20 cellular contexts compared by ENCODE assay signal in genomic region chr14:23910876-23911210, GRCh38. TPM values are rescaled to one million over a fixed set of nuclear protein-coding genes. Genes with fewer than 3 reads are reported as not detected.
DNase-seq lines count a peak whose midpoint lies in the region; ATAC-seq and TF ChIP-seq lines count a peak whose summit lies in the region.
"Had no signal": no experiment of that assay in that cellular context is flagged by ENCODE, and none has a peak within 500 bp of the region (broad histone marks: within the 10 kb centered on the region; RNA-seq: fewer than 3 reads in every experiment).

No MANE protein-coding gene starts in this region.

- no TSS peak for BruUV-seq in OCI-LY7 (replicated peaks; lab: Mats Ljungman, UMichigan)

- POLR2A ChIA-PET in activated CD8-positive, alpha-beta T cell treated with anti-CD3 and anti-CD28 coated beads for 36 hours (lab: Charles Lee): no interaction called here
- POLR2A ChIA-PET in activated CD8-positive, alpha-beta T cell treated with anti-CD3 and anti-CD28 coated beads, Interleukin-2, amount 10 ng/mL, durations not matched to agents 7 days and 5 days (lab: Charles Lee): no interaction called here
- POLR2A ChIA-PET in OCI-LY7 (lab: Charles Lee): interaction anchor here (0.6 kb wide), 2 partner anchors 206 to 318 kb away, joined by 3 read pairs; no protein-coding TSS in a partner anchor

- no peaks in the 10 kb centered on the region for H3K9me2 ChIP-seq in OCI-LY7 (ENCODE audit: insufficient read depth, low read length)

- H3K9me3 ChIP-seq in OCI-LY7 (ENCODE audit: low read length): no peaks in the 10 kb centered on the region
- peaks cover 2% of the 10 kb centered on the region for H3K9me3 ChIP-seq in WERI-Rb-1 (ENCODE audit: severe bottlenecking)
- H3K9me3 ChIP-seq in lung (ENCODE audit: control insufficient read depth in 2 of 2, insufficient read depth in 1 of 2, low read length in 1 of 2): no peaks in the 10 kb centered on the region
- H3K9me3 ChIP-seq: BLaER1, Peyer's patch had no signal

- H4K20me1 ChIP-seq in OCI-LY7 (ENCODE audit: insufficient read depth, low read length): no peaks in the 10 kb centered on the region
- H4K20me1 ChIP-seq: BLaER1 had no signal

- H3K36me3 ChIP-seq in OCI-LY7 (ENCODE audit: insufficient read depth, low read length) (no peaks in the 10 kb centered on the region), WERI-Rb-1 (no peaks in the 10 kb centered on the region), lung (ENCODE audit: control insufficient read depth in 2 of 2, insufficient read depth in 2 of 2, low read length in 2 of 2) (no peaks in the 10 kb centered on the region)
- H3K36me3 ChIP-seq: BLaER1, Peyer's patch had no signal

- WGBS in lung, 2 donors: 79 to 88% methylated on average over 3 of the region's 3 CpGs
- 89 to 91% methylated on average over 3 of the region's 3 CpGs for WGBS in lower leg skin, 2 donors

- H3K4me3 ChIP-seq in OCI-LY7 (ENCODE audit: low read depth, low read length, poor library complexity, severe bottlenecking) (no peak overlapping the region), WERI-Rb-1 (ENCODE audit: low read depth, low read length) (no peak overlapping the region), lung (no peak overlapping the region), lower leg skin (ENCODE audit: low read depth, poor library complexity, severe bottlenecking) (no peak overlapping the region)
- H3K4me3 ChIP-seq: BLaER1, GM12878, GM23338, Peyer's patch had no signal

- H3K27me3 ChIP-seq in WERI-Rb-1 (ENCODE audit: insufficient read depth, low read depth, severe bottlenecking) (no peaks in the 10 kb centered on the region), lung (ENCODE audit: control insufficient read depth, insufficient read depth) (no peaks in the 10 kb centered on the region)
- H3K27me3 ChIP-seq: BLaER1, Peyer's patch had no signal

- DNase-seq in activated CD8-positive, alpha-beta T cell treated with anti-CD3 and anti-CD28 coated beads for 36 hours: no peak
- no peak for DNase-seq in activated CD8-positive, alpha-beta T cell treated with anti-CD3 and anti-CD28 coated beads, Interleukin-2, amount 10 ng/mL, durations not matched to agents 7 days and 5 days
- DNase-seq in OCI-LY7 (ENCODE audit: low spot score): no peak
- no peak for DNase-seq in WERI-Rb-1
- DNase-seq in lung (ENCODE audit: low spot score): peak; percentile 7
- no peak for DNase-seq in kidney glomerular epithelial cell (lab: John Stamatoyannopoulos, UW)
- no peak for DNase-seq in lower leg skin (ENCODE audit: low spot score in 2 of 2)
- DNase-seq: DMS 273 treated with DMSO at 0.1 percent for 48 hours, DMS79, GDM1, NCI-H1048, NCI-H1417 treated with DMSO at 0.1 percent for 48 hours, NCI-H446 treated with DMSO at 0.1 percent for 48 hours, T-helper 1 cell had no signal

- intact Hi-C loops in activated CD8-positive, alpha-beta T cell treated with anti-CD3 and anti-CD28 coated beads for 36 hours (cut with micrococcal nuclease): loop anchor here (10.0 kb wide), 1 partner anchor 276 kb away; the partner anchor contains the start of gene DHRS2
- intact Hi-C loops in OCI-LY7 (cut with micrococcal nuclease; ENCODE audit: unreplicated experiment): no loop called here
- intact Hi-C loops in lower leg skin (cut with DNase I; ENCODE audit: low total_unique reads): no loop called here

- no peak for ATAC-seq in activated CD8-positive, alpha-beta T cell treated with anti-CD3 and anti-CD28 coated beads for 36 hours
- no peak for ATAC-seq in activated CD8-positive, alpha-beta T cell treated with anti-CD3 and anti-CD28 coated beads, Interleukin-2, amount 10 ng/mL, durations not matched to agents 7 days and 5 days
- no peak for ATAC-seq in lung (ENCODE audit: insufficient read depth, low FRiP score)
- ATAC-seq in GM21367 (IDR thresholded peaks at IDR 0.05; ENCODE audit: unreplicated experiment): no peak

- CTCF ChIA-PET in activated CD8-positive, alpha-beta T cell treated with anti-CD3 and anti-CD28 coated beads for 36 hours (lab: Charles Lee): interaction anchor here (0.6 to 4.6 kb wide), 23 partner anchors 13 to 322 kb away, joined by 3 to 39 read pairs (median 4); no protein-coding TSS in a partner anchor
- CTCF ChIA-PET in activated CD8-positive, alpha-beta T cell treated with anti-CD3 and anti-CD28 coated beads, Interleukin-2, amount 10 ng/mL, durations not matched to agents 7 days and 5 days (lab: Charles Lee): interaction anchor here (0.7 to 3.0 kb wide), 18 partner anchors 11 to 322 kb away, joined by 3 to 21 read pairs (median 4); no protein-coding TSS in a partner anchor
- CTCF ChIA-PET in OCI-LY7 (lab: Charles Lee; ENCODE audit: unreplicated experiment): interaction anchor here (1.0 kb wide), 1 partner anchor 278 kb away, joined by 4 read pairs; no protein-coding TSS in a partner anchor

- no peak overlapping the region for H3K27ac ChIP-seq in OCI-LY7 (ENCODE audit: low read depth, low read length, poor library complexity, severe bottlenecking)
- peak overlapping the region; percentile 91 for H3K27ac ChIP-seq in WERI-Rb-1
- H3K27ac ChIP-seq in lung (ENCODE audit: low read depth in 1 of 2, low read length in 1 of 2): no peak overlapping the region
- H3K27ac ChIP-seq: BLaER1, Peyer's patch had no signal

- no peak overlapping the region for H3K4me3 Mint-ChIP-seq in activated CD8-positive, alpha-beta T cell treated with anti-CD3 and anti-CD28 coated beads for 36 hours
- no peak overlapping the region for H3K4me3 Mint-ChIP-seq in activated CD8-positive, alpha-beta T cell treated with anti-CD3 and anti-CD28 coated beads, Interleukin-2, amount 10 ng/mL, durations not matched to agents 7 days and 5 days
- H3K4me3 Mint-ChIP-seq: CD4-positive, alpha-beta memory T cell; GM23338 had no signal

- TF ChIP-seq CTCF in activated CD8-positive, alpha-beta T cell treated with anti-CD3 and anti-CD28 coated beads for 36 hours (IDR thresholded peaks at IDR 0.05): peak; percentile 17
- 0 out of 2 replicates have a peak, but pooled peaks have one; percentile 20 for TF ChIP-seq CTCF in OCI-LY7 (conservative IDR thresholded peaks at IDR 0.05; ENCODE audit: low read length)
- TF ChIP-seq CTCF in WERI-Rb-1 (IDR thresholded peaks at IDR 0.05; ENCODE audit: low read depth, low read length): no peak
- no peak for TF ChIP-seq CTCF in lung (IDR thresholded peaks at IDR 0.05; ENCODE audit: control extremely low read depth, extremely low read depth)
- TF ChIP-seq CTCF in lower leg skin (IDR thresholded peaks at IDR 0.05): no peak

- no peak for TF ChIP-seq POLR2A in lower leg skin (IDR thresholded peaks at IDR 0.05)

- no peak overlapping the region for H3K4me2 ChIP-seq in OCI-LY7 (ENCODE audit: low read length)
- H3K4me2 ChIP-seq: BLaER1, GM23338 had no signal

- H3K4me1 ChIP-seq in OCI-LY7 (ENCODE audit: insufficient read depth, low read length, poor library complexity, severe bottlenecking) (no peaks in the 10 kb centered on the region), lung (ENCODE audit: control insufficient read depth in 2 of 2, insufficient read depth in 2 of 2, low read length in 2 of 2) (no peaks in the 10 kb centered on the region)
- H3K4me1 ChIP-seq: BLaER1, Peyer's patch had no signal

- H3K36me3 Mint-ChIP-seq in activated CD8-positive, alpha-beta T cell treated with anti-CD3 and anti-CD28 coated beads for 36 hours (ENCODE audit: low read depth): no peaks in the 10 kb centered on the region
- H3K36me3 Mint-ChIP-seq in activated CD8-positive, alpha-beta T cell treated with anti-CD3 and anti-CD28 coated beads, Interleukin-2, amount 10 ng/mL, durations not matched to agents 7 days and 5 days (ENCODE audit: low read depth): no peaks in the 10 kb centered on the region
- H3K36me3 Mint-ChIP-seq: CD4-positive, alpha-beta memory T cell had no signal

- no peaks in the 10 kb centered on the region for H3K4me1 Mint-ChIP-seq in activated CD8-positive, alpha-beta T cell treated with anti-CD3 and anti-CD28 coated beads for 36 hours (ENCODE audit: low read depth)
- H3K4me1 Mint-ChIP-seq in activated CD8-positive, alpha-beta T cell treated with anti-CD3 and anti-CD28 coated beads, Interleukin-2, amount 10 ng/mL, durations not matched to agents 7 days and 5 days (ENCODE audit: low read depth): no peaks in the 10 kb centered on the region
- H3K4me1 Mint-ChIP-seq: CD4-positive, alpha-beta memory T cell had no signal

- no peaks in the 10 kb centered on the region for H3K9me3 Mint-ChIP-seq in activated CD8-positive, alpha-beta T cell treated with anti-CD3 and anti-CD28 coated beads for 36 hours
- no peaks in the 10 kb centered on the region for H3K9me3 Mint-ChIP-seq in activated CD8-positive, alpha-beta T cell treated with anti-CD3 and anti-CD28 coated beads, Interleukin-2, amount 10 ng/mL, durations not matched to agents 7 days and 5 days (ENCODE audit: insufficient read depth)
- H3K9me3 Mint-ChIP-seq: CD4-positive, alpha-beta memory T cell had no signal

- H3K27me3 Mint-ChIP-seq in activated CD8-positive, alpha-beta T cell treated with anti-CD3 and anti-CD28 coated beads for 36 hours: peaks cover 9% of the 10 kb centered on the region
- peaks cover 18% of the 10 kb centered on the region for H3K27me3 Mint-ChIP-seq in activated CD8-positive, alpha-beta T cell treated with anti-CD3 and anti-CD28 coated beads, Interleukin-2, amount 10 ng/mL, durations not matched to agents 7 days and 5 days (ENCODE audit: low read depth)

- H3K79me2 ChIP-seq in OCI-LY7 (ENCODE audit: insufficient read depth, low read depth, low read length): no peaks in the 10 kb centered on the region

- no peak overlapping the region for H3K27ac Mint-ChIP-seq in activated CD8-positive, alpha-beta T cell treated with anti-CD3 and anti-CD28 coated beads for 36 hours
- H3K27ac Mint-ChIP-seq in activated CD8-positive, alpha-beta T cell treated with anti-CD3 and anti-CD28 coated beads, Interleukin-2, amount 10 ng/mL, durations not matched to agents 7 days and 5 days: no peak overlapping the region
- H3K27ac Mint-ChIP-seq: CD4-positive, alpha-beta memory T cell; GM23338 had no signal

- no peak overlapping the region for H2AFZ ChIP-seq in OCI-LY7 (ENCODE audit: low read length)
- H2AFZ ChIP-seq: GM23338 had no signal

RNA-seq across cellular contexts. Expression of gene DHRS4, which starts 42.7 kb away (rescaled TPM):
- total RNA-seq in activated CD8-positive, alpha-beta T cell treated with anti-CD3 and anti-CD28 coated beads for 36 hours: 10 to 100 TPM; 19.9 to 21.7 TPM
- total RNA-seq in activated CD8-positive, alpha-beta T cell treated with anti-CD3 and anti-CD28 coated beads, Interleukin-2, amount 10 ng/mL, durations not matched to agents 7 days and 5 days: 10 to 100 TPM; 18.3 to 19.4 TPM
- total RNA-seq in OCI-LY7 (2014; rRNA removed; shearing (Covaris generic)): 18.5 and 18.7 TPM in 2 replicates
- 18.8 and 19.6 TPM in 2 replicates for total RNA-seq in OCI-LY7 (2022)
- 10 to 100 TPM; 36.0 to 37.3 TPM for total RNA-seq in lung
- polyA plus RNA-seq in lung: 10 to 100 TPM; 45.0 to 45.9 TPM
- total RNA-seq in lower leg skin: 10 to 100 TPM; 29.9 to 54.0 (median 38.9) TPM

Comparison
In these comparisons a context has a peak if more than half of its experiments do, and no peak if none do; other contexts are left out.
1. CTCF ChIP-seq: peak in activated CD8-positive, alpha-beta T cell treated with anti-CD3 and anti-CD28 coated beads for 36 hours (single experiment) and OCI-LY7 (single experiment); none in WERI-Rb-1 (single experiment), lung (single experiment) and lower leg skin (0 of 3).